ENCODE assay signal across 27 cellular contexts in the genomic region with DNA sequence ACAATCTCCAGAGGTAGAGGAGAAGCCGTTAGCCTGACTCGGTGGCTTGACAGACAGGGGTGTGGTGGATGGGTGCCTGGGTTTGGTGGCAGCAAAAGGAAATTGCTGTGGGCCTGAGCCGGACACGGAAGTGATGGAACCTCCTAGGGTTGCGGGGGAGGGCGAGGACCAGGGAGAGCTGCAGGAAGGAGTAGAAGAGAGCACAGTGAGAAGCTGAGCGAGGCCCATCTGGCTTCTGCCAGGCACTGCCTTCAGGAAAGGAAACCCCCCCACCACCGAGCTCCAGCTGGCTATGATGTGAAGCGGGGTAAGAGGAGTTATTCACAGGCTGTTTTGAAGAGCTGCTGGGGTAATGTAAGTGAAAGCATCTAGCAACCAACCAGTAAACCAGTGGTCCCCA.
DNase-seq lines count a peak whose midpoint lies in the region; TF ChIP-seq lines count a peak whose summit lies in the region.
"Had no signal": no experiment of that assay in that cellular context is flagged by ENCODE, and none has a peak within 500 bp of the region (broad histone marks: within the 10 kb centered on the region; RNA-seq: fewer than 3 reads in every experiment).

No MANE protein-coding gene starts in this region.

- DNase-seq in KBM-7 = peak; percentile 84
- DNase-seq in NCI-H2171 treated with DMSO at 0.1 percent for 48 hours (lab: John Stamatoyannopoulos, UW) = peak; percentile 50
- peak; percentile 91 for DNase-seq in UCSD-AML1 (lab: John Stamatoyannopoulos, UW; ENCODE audit: unreplicated experiment)
- no peak for DNase-seq in neural progenitor cell (ENCODE audit: low spot score)
- DNase-seq in cerebellum (ENCODE audit: low spot score) = no peak
- DNase-seq in foreskin melanocyte = no peak
- DNase-seq in kidney tubule cell (ENCODE audit: low spot score) = no peak
- DNase-seq: AML-193; CD4-positive, alpha-beta T cell; GOT3; HFFc6; KG1; MM.1S; NCI-H1048; NCI-H1417 treated with DMSO at 0.1 percent for 48 hours; NCI-H187 treated with DMSO at 0.1 percent for 48 hours; NCI-H2107; NCI-H2227 treated with DMSO at 0.1 percent for 48 hours; NCI-H510A; NCI-H774; PC-9; SJCRH30; T-cell had no signal

- H3K9me3 ChIP-seq in neural progenitor cell (ENCODE audit: low read depth) = no peaks in the 10 kb centered on the region
- H3K9me3 ChIP-seq: A549, HAP-1, SJCRH30 had no signal

- H2AFZ ChIP-seq in neural progenitor cell (replicated peaks) = no peak overlapping the region
- H2AFZ ChIP-seq: PC-9 had no signal

- H3F3A ChIP-seq in neural progenitor cell (ENCODE audit: low read depth) = peaks cover 8% of the 10 kb centered on the region

- peaks cover 14% of the 10 kb centered on the region for H3K27me3 Mint-ChIP-seq in neural progenitor cell (ENCODE audit: insufficient read depth, low read depth)

- H3K9me3 Mint-ChIP-seq in neural progenitor cell = peaks cover 11% of the 10 kb centered on the region
- H3K9me3 Mint-ChIP-seq: CD4-positive, alpha-beta T cell; HFFc6; T-cell had no signal

- no peak overlapping the region for H3K27ac ChIP-seq in neural progenitor cell
- H3K27ac ChIP-seq: A549; BLaER1 treated with 17β-estradiol and CSF1 and Interleukin-3, amounts not matched to agents 10 nM and 100 nM; PC-9; SJCRH30 had no signal

- no peaks in the 10 kb centered on the region for H3K27me3 ChIP-seq in neural progenitor cell
- H3K27me3 ChIP-seq: BLaER1 treated with 17β-estradiol and CSF1 and Interleukin-3, amounts not matched to agents 10 nM and 100 nM had no signal

- in situ Hi-C loops in KBM-7 (cut with MboI; ENCODE audit: low pct_unique_long_range_greater_than_20kb, low sequenced_read_pairs) = no loop called here

- H3K4me1 Mint-ChIP-seq in neural progenitor cell = peaks cover 6% of the 10 kb centered on the region
- H3K4me1 Mint-ChIP-seq: T-cell had no signal

- H3K4me1 ChIP-seq in neural progenitor cell = peaks cover 9% of the 10 kb centered on the region
- H3K4me1 ChIP-seq: A549; BLaER1 treated with 17β-estradiol and CSF1 and Interleukin-3, amounts not matched to agents 10 nM and 100 nM; HAP-1; SJCRH30 had no signal

- peak overlapping the region; percentile 12 for H3K27ac Mint-ChIP-seq in neural progenitor cell
- H3K27ac Mint-ChIP-seq: CD4-positive, alpha-beta T cell; HFFc6; T-cell had no signal

- TF ChIP-seq CTCF in neural progenitor cell (IDR thresholded peaks at IDR 0.05) = no peak

- no peak overlapping the region for H3K4me3 ChIP-seq in neural progenitor cell
- H3K4me3 ChIP-seq: A549; BLaER1 treated with 17β-estradiol and CSF1 and Interleukin-3, amounts not matched to agents 10 nM and 100 nM; GM12878; HAP-1; PC-9; SJCRH30 had no signal

- no peaks in the 10 kb centered on the region for H4K20me1 ChIP-seq in neural progenitor cell (ENCODE audit: low read depth)
- H4K20me1 ChIP-seq: BLaER1 treated with 17β-estradiol and CSF1 and Interleukin-3, amounts not matched to agents 10 nM and 100 nM had no signal

- no peaks in the 10 kb centered on the region for H3K79me2 ChIP-seq in neural progenitor cell (ENCODE audit: low read depth)

- H3K4me3 Mint-ChIP-seq in neural progenitor cell = no peak overlapping the region
- H3K4me3 Mint-ChIP-seq: CD4-positive, alpha-beta T cell; HFFc6; T-cell had no signal

- peaks cover 6% of the 10 kb centered on the region for H3K36me3 Mint-ChIP-seq in neural progenitor cell
- H3K36me3 Mint-ChIP-seq: T-cell had no signal

- no peak overlapping the region for H3K4me2 ChIP-seq in neural progenitor cell
- H3K4me2 ChIP-seq: A549; BLaER1 treated with 17β-estradiol and CSF1 and Interleukin-3, amounts not matched to agents 10 nM and 100 nM; PC-9 had no signal

- no peaks in the 10 kb centered on the region for H3K36me3 ChIP-seq in neural progenitor cell
- H3K36me3 ChIP-seq: BLaER1 treated with 17β-estradiol and CSF1 and Interleukin-3, amounts not matched to agents 10 nM and 100 nM; HAP-1; SJCRH30 had no signal

- H3K9ac ChIP-seq in neural progenitor cell = no peak overlapping the region
- H3K9ac ChIP-seq: BLaER1 treated with 17β-estradiol and CSF1 and Interleukin-3, amounts not matched to agents 10 nM and 100 nM had no signal

Comparison
In these comparisons a context has a peak if more than half of its experiments do, and no peak if none do; other contexts are left out.
1. DNase-seq: peak in KBM-7 (single experiment), NCI-H2171 treated with DMSO at 0.1 percent for 48 hours (single experiment) and UCSD-AML1 (single experiment); none in neural progenitor cell (single experiment), cerebellum (single experiment), foreskin melanocyte (single experiment) and kidney tubule cell (single experiment).